In the genomic region with DNA sequence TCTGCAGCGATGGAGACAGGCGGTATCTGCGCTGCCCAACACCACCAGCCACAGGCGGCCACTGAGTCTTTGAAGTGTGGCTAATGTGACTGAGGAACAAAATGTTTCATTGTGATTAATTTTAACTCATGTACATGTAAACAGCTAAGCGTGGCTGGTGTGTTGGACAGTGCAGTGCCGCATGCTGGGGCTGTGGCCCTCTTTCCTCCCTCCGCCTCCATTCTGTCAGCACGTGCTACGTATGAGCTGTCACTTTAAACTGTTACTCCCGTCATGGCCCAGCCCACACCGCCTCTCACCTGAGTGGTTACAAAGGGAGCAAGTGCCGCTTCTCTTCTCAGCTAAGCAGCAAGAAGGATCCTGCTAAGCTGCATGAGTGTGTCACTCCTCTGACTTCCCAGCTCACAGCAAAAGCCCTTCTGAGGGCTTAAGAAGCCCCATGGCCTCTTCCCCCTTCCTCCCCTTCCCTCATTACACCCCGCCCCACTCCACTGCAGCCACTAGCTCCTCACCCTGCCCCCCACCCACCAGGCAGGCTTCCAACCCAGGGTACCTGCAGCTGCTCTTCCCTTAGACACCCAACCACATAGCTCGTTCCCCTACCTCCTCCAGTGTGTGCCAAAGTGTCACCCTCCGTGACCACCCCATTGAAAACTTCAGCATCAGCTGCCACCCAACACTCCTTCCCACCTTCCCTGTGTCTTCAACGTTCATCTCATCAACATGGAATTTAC, we compare ENCODE assay signal across 1 cellular context.
TF ChIP-seq lines count a peak whose summit lies in the region.

No MANE protein-coding gene starts in this region.

TF ChIP-seq in H1, 55 proteins besides CTCF, POLR2A, EP300 and RAD21:
- TF ChIP-seq, protein P1, sequence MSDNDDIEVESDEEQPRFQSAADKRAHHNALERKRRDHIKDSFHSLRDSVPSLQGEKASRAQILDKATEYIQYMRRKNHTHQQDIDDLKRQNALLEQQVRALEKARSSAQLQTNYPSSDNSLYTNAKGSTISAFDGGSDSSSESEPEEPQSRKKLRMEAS (IDR thresholded peaks at IDR 0.05): 0 out of 2 replicates have a peak, but pooled peaks have one; percentile 65
- no peak for TF ChIP-seq JUN (IDR thresholded peaks at IDR 0.05; ENCODE audit: low read depth, low read length)
- TF ChIP-seq TEAD4 (IDR thresholded peaks at IDR 0.05; ENCODE audit: low read depth, low read length): no peak
- peak in 1 of 2 experiments; percentile 81; a peak in 2 of 4 replicates for TF ChIP-seq SIN3A (conservative IDR thresholded peaks at IDR 0.05 in 1 of 2, IDR thresholded peaks at IDR 0.05 in 1 of 2; ENCODE audit: low read depth in 1 of 2, low read length in 2 of 2)
- no peak for TF ChIP-seq HDAC6 (IDR thresholded peaks at IDR 0.05; ENCODE audit: low read depth, low read length)
- peak; percentile 58 for TF ChIP-seq SAP30 (IDR thresholded peaks at IDR 0.05; ENCODE audit: insufficient read depth, insufficient replicate concordance, low read length)
- TF ChIP-seq RXRA (IDR thresholded peaks at IDR 0.05; ENCODE audit: insufficient read depth, low read depth, low read length): no peak
- no peak for TF ChIP-seq EGR1 (IDR thresholded peaks at IDR 0.05; ENCODE audit: borderline replicate concordance, low read depth, low read length)
TF ChIP-seq in H1: peak in this region for 3.
